8 cellular contexts compared by ENCODE assay signal in the genomic region with DNA sequence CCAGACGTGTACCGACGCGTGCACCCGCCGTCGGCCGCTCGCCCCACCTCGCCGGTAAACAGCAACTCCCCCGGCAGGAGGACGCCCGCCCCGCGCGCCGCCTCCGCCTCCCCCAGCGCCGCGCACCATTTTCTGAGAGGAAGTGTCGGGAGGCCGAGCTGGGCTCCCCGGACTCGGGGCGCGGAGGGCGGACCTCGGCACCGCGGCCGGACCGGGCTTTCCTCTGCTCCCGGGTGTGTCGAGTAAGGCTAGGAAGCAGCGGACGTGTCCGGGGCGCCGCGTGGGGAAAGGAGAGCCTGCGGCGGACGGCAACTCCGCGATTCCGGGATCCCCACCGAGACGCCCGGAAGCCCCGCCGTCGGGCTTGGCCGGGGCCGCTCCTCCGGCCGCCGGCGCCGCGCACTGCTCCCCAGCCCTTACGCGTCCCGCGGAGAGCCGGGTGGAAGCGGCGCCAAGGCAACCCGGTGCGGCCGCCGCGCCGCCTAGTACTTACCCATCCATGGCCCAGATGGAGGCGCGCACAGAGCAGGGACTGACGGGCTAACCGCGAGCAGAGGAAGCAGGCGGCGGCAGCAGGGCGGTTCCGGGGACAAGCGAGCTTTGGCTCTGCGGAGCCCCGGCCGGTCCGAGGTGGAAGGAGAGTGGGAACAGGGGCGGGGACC. TPM values are rescaled to one million over a fixed set of nuclear protein-coding genes. Genes with fewer than 3 reads are reported as not detected.
DNase-seq lines count a peak whose midpoint lies in the region; ATAC-seq and TF ChIP-seq lines count a peak whose summit lies in the region.

PTBP3 (minus strand) TSS at position 643 of the 662 bp plus-strand sequence. CDS start 35,754 bp downstream, outside the sequence.

- H3K9me3 Mint-ChIP-seq in Caco-2 (ENCODE audit: unreplicated experiment) (no peaks in the 10 kb centered on the region), neural progenitor cell (no peaks in the 10 kb centered on the region)

- H4K20me1 ChIP-seq in neural progenitor cell (ENCODE audit: low read depth) = peaks cover 26% of the 10 kb centered on the region

- H3K4me3 Mint-ChIP-seq in Caco-2 (ENCODE audit: unreplicated experiment) (peak within 1 kb of the TSS; percentile 88), neural progenitor cell (peak within 1 kb of the TSS; percentile 97)

- CTCF ChIA-PET in Caco-2 (lab: Charles Lee) = interaction anchor here (0.6 to 1.7 kb wide), 8 partner anchors 17 to 362 kb away, joined by 3 to 23 read pairs (median 5); partner anchors contain the start of gene HSDL2
- CTCF ChIA-PET in Panc1 (lab: Charles Lee) = interaction anchor here (0.6 kb wide), 2 partner anchors 53 to 223 kb away, joined by 4 read pairs; no protein-coding TSS in a partner anchor

- POLR2A ChIA-PET in Caco-2 (lab: Charles Lee) (interaction anchor here (0.6 to 1.9 kb wide), 5 partner anchors 14 to 207 kb away, joined by 3 to 10 read pairs (median 4); partner anchors contain the start of genes HSDL2 and SUSD1), Panc1 (lab: Charles Lee) (interaction anchor here (0.6 to 1.0 kb wide), 2 partner anchors 66 to 220 kb away, joined by 6 to 8 read pairs; no protein-coding TSS in a partner anchor)

- DNase-seq in Caco-2 (peak; percentile 88 to 89), HS-5 (ENCODE audit: low read depth) (peak; percentile 50), Panc1 (ENCODE audit: low read depth, low spot score) (no peak), fibroblast of the conjunctiva (ENCODE audit: low read depth) (peak; percentile 35), neural progenitor cell (ENCODE audit: low spot score) (peak; percentile 84), stromal cell of bone marrow (ENCODE audit: low read depth) (peak; percentile 41)
- peak; percentile 93 for DNase-seq in activated effector memory CD4-positive, alpha-beta T cell treated with anti-CD3 and anti-CD28 coated beads, Interleukin-2, amount 50 U/mL, for 16 hours

- TF ChIP-seq CTCF in Caco-2 (IDR thresholded peaks at IDR 0.05; ENCODE audit: insufficient read depth in 1 of 2, low read depth in 1 of 2, low read length in 1 of 2, severe bottlenecking in 1 of 2, unreplicated experiment in 1 of 2) (no peak), Panc1 (IDR thresholded peaks at IDR 0.05) (no peak), neural progenitor cell (IDR thresholded peaks at IDR 0.05) (no peak)

- H3K36me3 Mint-ChIP-seq in Caco-2 (ENCODE audit: insufficient read depth, unreplicated experiment) (peaks cover 28% of the 10 kb centered on the region), neural progenitor cell (no peaks in the 10 kb centered on the region)

- in situ Hi-C loops in Panc1 (cut with HindIII; ENCODE audit: low pct_unique_long_range_greater_than_20kb, low sequenced_read_pairs) = no loop called here

- H3K4me2 ChIP-seq in neural progenitor cell = peak within 1 kb of the TSS; percentile 99

- BruUV-seq in Caco-2 (replicated peaks; lab: Mats Ljungman, UMichigan) (no TSS peak), Panc1 (replicated peaks; lab: Mats Ljungman, UMichigan) (no TSS peak)

- peak within 1 kb of the TSS; percentile 87 for H3K27ac ChIP-seq in Panc1 (ENCODE audit: low read length)
- H3K27ac ChIP-seq in neural progenitor cell = peak within 1 kb of the TSS; percentile 94

- peaks cover 39% of the 10 kb centered on the region for H3K4me1 ChIP-seq in Caco-2
- H3K4me1 ChIP-seq in Panc1 (ENCODE audit: control insufficient read depth, insufficient read depth, low read length) = peaks cover 7% of the 10 kb centered on the region
- H3K4me1 ChIP-seq in neural progenitor cell = peaks cover 19% of the 10 kb centered on the region

- intact Hi-C loops in Caco-2 (cut with micrococcal nuclease; ENCODE audit: unreplicated experiment) (loop anchor here (1.0 to 10.0 kb wide), 5 partner anchors 101 to 892 kb away; partner anchors contain the start of genes FKBP15 and SLC31A1), Panc1 (cut with micrococcal nuclease; ENCODE audit: unreplicated experiment) (no loop called here)

- peaks cover 25% of the 10 kb centered on the region for H3K4me1 Mint-ChIP-seq in Caco-2 (ENCODE audit: low read depth, unreplicated experiment)
- peaks cover 17% of the 10 kb centered on the region for H3K4me1 Mint-ChIP-seq in neural progenitor cell

- H3K27ac Mint-ChIP-seq in Caco-2 (ENCODE audit: unreplicated experiment) (peak within 1 kb of the TSS; percentile 95), neural progenitor cell (peak within 1 kb of the TSS; percentile 98)

- H3K27me3 Mint-ChIP-seq in Caco-2 (ENCODE audit: insufficient read depth, unreplicated experiment) = no peaks in the 10 kb centered on the region
- H3K27me3 Mint-ChIP-seq in neural progenitor cell (ENCODE audit: insufficient read depth, low read depth) = peaks cover 4% of the 10 kb centered on the region

- peaks cover 23% of the 10 kb centered on the region for H3F3A ChIP-seq in neural progenitor cell (ENCODE audit: low read depth)

- H3K4me3 ChIP-seq in Caco-2 (ENCODE audit: low read depth, low read length) = peak within 1 kb of the TSS; percentile 94
- H3K4me3 ChIP-seq in Panc1 (ENCODE audit: low read depth in 2 of 2, low read length in 2 of 2) = peak within 1 kb of the TSS; percentile 65 to 83
- H3K4me3 ChIP-seq in neural progenitor cell = peak within 1 kb of the TSS; percentile 83

- peaks cover 47% of the 10 kb centered on the region for H3K79me2 ChIP-seq in neural progenitor cell (ENCODE audit: low read depth)

- H3K36me3 ChIP-seq in Caco-2 (ENCODE audit: control insufficient read depth, insufficient read depth, low read length) (no peaks in the 10 kb centered on the region), Panc1 (ENCODE audit: control insufficient read depth, insufficient read depth, low read length) (no peaks in the 10 kb centered on the region; the same call in 1 of the 2 replicates), neural progenitor cell (no peaks in the 10 kb centered on the region)

- peak within 1 kb of the TSS; percentile 87 for H2AFZ ChIP-seq in neural progenitor cell (replicated peaks)

- ATAC-seq in GM19467 (IDR thresholded peaks at IDR 0.05; ENCODE audit: unreplicated experiment) (peak; percentile 50), Panc1 (peak; percentile 86)

- peak within 1 kb of the TSS; percentile 51 for H3K9ac ChIP-seq in neural progenitor cell

- H3K27me3 ChIP-seq in Caco-2 (replicated peaks; ENCODE audit: control insufficient read depth, insufficient read depth, low read length) (no peaks in the 10 kb centered on the region), Panc1 (ENCODE audit: control insufficient read depth, insufficient read depth, low read length) (no peaks in the 10 kb centered on the region), neural progenitor cell (no peaks in the 10 kb centered on the region)

- no peaks in the 10 kb centered on the region for H3K9me3 ChIP-seq in Caco-2
- no peaks in the 10 kb centered on the region for H3K9me3 ChIP-seq in Panc1 (ENCODE audit: control insufficient read depth, insufficient read depth, low read depth, low read length)
- no peaks in the 10 kb centered on the region for H3K9me3 ChIP-seq in neural progenitor cell (ENCODE audit: low read depth)

RNA-seq across cellular contexts. Expression of gene PTBP3, which starts in this region (rescaled TPM):
- total RNA-seq in Caco-2 (2022) = 172 and 190 TPM in 2 replicates
- total RNA-seq in Panc1 (2021; ENCODE audit: unreplicated experiment) = 82.5 TPM
- polyA plus RNA-seq in Panc1 (2012; ENCODE audit: insufficient read length) = 18.1 TPM
- 84.7 and 85.3 TPM in 2 replicates for total RNA-seq in neural progenitor cell (ENCODE audit: low replicate concordance)
